ENCODE assay signal across 13 cellular contexts in the genomic region with DNA sequence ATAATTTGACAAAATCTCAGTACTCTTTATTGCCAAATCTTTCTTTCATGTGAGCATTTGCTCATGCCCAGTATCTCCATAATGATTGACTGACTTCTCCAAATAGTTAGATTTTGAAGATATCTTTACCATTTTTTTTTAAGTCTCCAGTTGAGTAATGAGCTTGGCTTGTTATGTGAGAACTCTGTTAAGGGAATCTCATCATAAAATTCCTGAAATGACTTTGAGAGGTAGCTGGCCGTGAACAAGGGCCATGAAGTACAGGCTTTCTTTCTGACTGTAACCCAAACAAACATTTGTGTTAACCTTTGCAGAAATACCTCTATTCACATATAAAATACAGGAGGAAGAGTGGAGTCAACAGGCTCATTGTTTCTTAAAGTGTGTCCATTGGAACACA.
DNase-seq lines count a peak whose midpoint lies in the region; ATAC-seq, FAIRE-seq and TF ChIP-seq lines count a peak whose summit lies in the region.
"Had no signal": no experiment of that assay in that cellular context is flagged by ENCODE, and none has a peak within 500 bp of the region (broad histone marks: within the 10 kb centered on the region; RNA-seq: fewer than 3 reads in every experiment).

No MANE protein-coding gene starts in this region.

- TF ChIP-seq CTCF in chondrocyte (IDR thresholded peaks at IDR 0.05), result no peak

- POLR2A ChIA-PET in activated CD4-positive, alpha-beta T cell treated with anti-CD3 and anti-CD28 coated beads, Interleukin-2, amount 10 ng/mL, durations not matched to agents 7 days and 5 days (lab: Charles Lee), result no interaction called here

- H3K27ac Mint-ChIP-seq in chondrocyte (ENCODE audit: unreplicated experiment), result peak overlapping the region; percentile 74
- no peak overlapping the region for H3K27ac Mint-ChIP-seq in activated CD4-positive, alpha-beta T cell treated with anti-CD3 and anti-CD28 coated beads, Interleukin-2, amount 10 ng/mL, durations not matched to agents 7 days and 5 days
- H3K27ac Mint-ChIP-seq: stimulated activated naive B cell treated with anti-CD40 and anti-IgM and Interleukin-4, amounts not matched to agents 10 μg/mL and 1 μg/mL and 100 μg/mL, for 72 hours had no signal

- TF ChIP-seq EP300 in Ishikawa (IDR thresholded peaks at IDR 0.05; ENCODE audit: borderline replicate concordance), result no peak

- H3K36me3 Mint-ChIP-seq in chondrocyte (ENCODE audit: low read depth), result no peaks in the 10 kb centered on the region
- no peaks in the 10 kb centered on the region for H3K36me3 Mint-ChIP-seq in activated CD4-positive, alpha-beta T cell treated with anti-CD3 and anti-CD28 coated beads, Interleukin-2, amount 10 ng/mL, durations not matched to agents 7 days and 5 days (ENCODE audit: low read depth)
- H3K36me3 Mint-ChIP-seq: stimulated activated naive B cell treated with anti-CD40 and anti-IgM and Interleukin-4, amounts not matched to agents 10 μg/mL and 1 μg/mL and 100 μg/mL, for 72 hours had no signal

- FAIRE-seq in HTR-8/SVneo (lab: Jason Lieb, UNC), result no peak

- CTCF ChIA-PET in activated CD4-positive, alpha-beta T cell treated with anti-CD3 and anti-CD28 coated beads, Interleukin-2, amount 10 ng/mL, durations not matched to agents 7 days and 5 days (lab: Charles Lee), result no interaction called here

- intact Hi-C loops in left ventricle myocardium superior (cut with micrococcal nuclease), result no loop called here

- ATAC-seq in HG03460 (IDR thresholded peaks at IDR 0.05; ENCODE audit: unreplicated experiment), result no peak
- no peak for ATAC-seq in left ventricle myocardium superior
- ATAC-seq: body of pancreas; Panc1; stimulated activated naive B cell treated with anti-CD40 and anti-IgM and Interleukin-4, amounts not matched to agents 10 μg/mL and 1 μg/mL and 100 μg/mL, for 72 hours had no signal

- no peaks in the 10 kb centered on the region for H3K9me3 Mint-ChIP-seq in chondrocyte (ENCODE audit: low read depth)
- no peaks in the 10 kb centered on the region for H3K9me3 Mint-ChIP-seq in activated CD4-positive, alpha-beta T cell treated with anti-CD3 and anti-CD28 coated beads, Interleukin-2, amount 10 ng/mL, durations not matched to agents 7 days and 5 days
- H3K9me3 Mint-ChIP-seq: stimulated activated naive B cell treated with anti-CD40 and anti-IgM and Interleukin-4, amounts not matched to agents 10 μg/mL and 1 μg/mL and 100 μg/mL, for 72 hours had no signal

- H3K27me3 Mint-ChIP-seq in chondrocyte (ENCODE audit: low read depth), result no peaks in the 10 kb centered on the region
- peaks cover 2% of the 10 kb centered on the region for H3K27me3 Mint-ChIP-seq in activated CD4-positive, alpha-beta T cell treated with anti-CD3 and anti-CD28 coated beads, Interleukin-2, amount 10 ng/mL, durations not matched to agents 7 days and 5 days

- no peak overlapping the region for H3K4me3 Mint-ChIP-seq in chondrocyte (ENCODE audit: unreplicated experiment)
- no peak overlapping the region for H3K4me3 Mint-ChIP-seq in activated CD4-positive, alpha-beta T cell treated with anti-CD3 and anti-CD28 coated beads, Interleukin-2, amount 10 ng/mL, durations not matched to agents 7 days and 5 days
- H3K4me3 Mint-ChIP-seq: stimulated activated naive B cell treated with anti-CD40 and anti-IgM and Interleukin-4, amounts not matched to agents 10 μg/mL and 1 μg/mL and 100 μg/mL, for 72 hours had no signal

- peak; percentile 44 for DNase-seq in AG08395 (ENCODE audit: low spot score)
- DNase-seq in chondrocyte (ENCODE audit: low spot score), result no peak
- peak; percentile 32 for DNase-seq in left kidney (ENCODE audit: low read depth, low spot score)
- no peak for DNase-seq in HTR-8/SVneo (ENCODE audit: insufficient read length, low spot score)
- no peak for DNase-seq in activated CD4-positive, alpha-beta T cell treated with anti-CD3 and anti-CD28 coated beads, Interleukin-2, amount 10 ng/mL, durations not matched to agents 7 days and 5 days
- DNase-seq in left ventricle myocardium superior, result no peak
- DNase-seq: activated CD4-positive, alpha-beta T cell treated with anti-CD3 and anti-CD28 coated beads for 4 hours; body of pancreas; stimulated activated CD4-positive, alpha-beta T cell treated with anti-CD3 and anti-CD28 coated beads, Interleukin-4, amount 100 ng/mL, for 4 hours; stimulated activated naive B cell treated with anti-CD40 and anti-IgM and Interleukin-4, amounts not matched to agents 10 μg/mL and 1 μg/mL and 100 μg/mL, for 72 hours had no signal

- TF ChIP-seq RAD21 in Ishikawa (IDR thresholded peaks at IDR 0.05; ENCODE audit: low read depth), result no peak

- peaks cover 51% of the 10 kb centered on the region for H3K4me1 Mint-ChIP-seq in chondrocyte (ENCODE audit: low read depth)
- H3K4me1 Mint-ChIP-seq in activated CD4-positive, alpha-beta T cell treated with anti-CD3 and anti-CD28 coated beads, Interleukin-2, amount 10 ng/mL, durations not matched to agents 7 days and 5 days, result no peaks in the 10 kb centered on the region
- H3K4me1 Mint-ChIP-seq: stimulated activated naive B cell treated with anti-CD40 and anti-IgM and Interleukin-4, amounts not matched to agents 10 μg/mL and 1 μg/mL and 100 μg/mL, for 72 hours had no signal

TF ChIP-seq in Ishikawa, 13 proteins besides CTCF, POLR2A, EP300 and RAD21:
- TF ChIP-seq YY1 (IDR thresholded peaks at IDR 0.05; ENCODE audit: low read depth) (no peak), TEAD4 (IDR thresholded peaks at IDR 0.05) (peak; percentile 71), CEBPB (IDR thresholded peaks at IDR 0.05) (no peak), FOXM1 (IDR thresholded peaks at IDR 0.05; ENCODE audit: borderline replicate concordance, low read depth) (no peak), NFIC (IDR thresholded peaks at IDR 0.05) (no peak)

Comparison
In these comparisons a context has a peak if more than half of its experiments do, and no peak if none do; other contexts are left out.
1. DNase-seq: peak in AG08395 (single experiment) and left kidney (single experiment); none in chondrocyte (single experiment), HTR-8/SVneo (single experiment), activated CD4-positive, alpha-beta T cell treated with anti-CD3 and anti-CD28 coated beads, Interleukin-2, amount 10 ng/mL, durations not matched to agents 7 days and 5 days (single experiment) and left ventricle myocardium superior (single experiment).